In the genomic region with DNA sequence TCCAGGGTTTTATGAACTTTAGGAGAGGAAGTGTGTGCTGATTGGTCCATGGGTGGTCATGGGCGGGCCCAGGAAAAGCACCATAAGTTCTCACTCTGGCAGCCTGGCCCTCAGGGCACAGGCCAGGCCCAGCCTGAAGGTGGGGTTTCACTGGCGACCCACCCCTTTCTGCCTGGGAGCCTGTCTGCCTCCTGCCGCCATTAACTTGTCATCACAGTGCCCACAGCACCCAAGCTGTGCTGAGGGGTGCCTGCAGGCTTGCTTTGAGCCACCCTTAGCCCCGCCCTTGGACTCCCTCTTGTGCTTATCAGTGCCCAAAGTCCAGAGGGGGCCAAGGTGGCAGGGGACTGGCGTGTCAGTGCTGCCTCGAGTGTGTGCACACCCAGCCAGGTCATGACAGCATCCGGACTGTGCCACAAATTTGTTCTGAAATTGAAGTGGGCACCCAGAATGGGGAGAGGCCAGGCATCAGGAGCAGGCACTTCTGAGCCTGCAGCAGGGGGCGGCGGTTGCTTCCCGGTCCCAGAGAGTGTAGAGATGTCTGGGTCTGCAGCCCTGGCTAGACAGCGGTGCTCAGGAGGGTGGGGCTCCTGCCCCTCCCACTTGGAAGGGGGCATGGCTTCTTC, we compare ENCODE assay signal across 19 cellular contexts.
"Had no signal": no experiment of that assay in that cellular context is flagged by ENCODE, and none has a peak within 500 bp of the region (broad histone marks: within the 10 kb centered on the region; RNA-seq: fewer than 3 reads in every experiment).

No MANE protein-coding gene starts in this region.

- ATAC-seq: body of pancreas, left ventricle myocardium superior had no signal

- H3K4me1 ChIP-seq: adrenal gland, body of pancreas, esophagus squamous epithelium, right atrium auricular region, suprapubic skin had no signal

- H3K9me3 ChIP-seq: body of pancreas, esophagus squamous epithelium, right atrium auricular region had no signal

- DNase-seq: activated CD4-positive, alpha-beta T cell treated with anti-CD3 and anti-CD28 coated beads, Interleukin-2, amount 50 U/mL, for 48 hours; activated effector memory CD4-positive, alpha-beta T cell treated with Interleukin-2 at 50 U/mL for 16 hours; activated T-cell treated with anti-CD3 and anti-CD28 coated beads, Interleukin-2, amount 50 U/mL, for 1 hour; adrenal gland; body of pancreas; effector CD8-positive, alpha-beta T cell; esophagus squamous epithelium; glutamatergic neuron; hypothalamus; left ventricle myocardium superior; mesendoderm; natural killer cell; stimulated activated CD4-positive, alpha-beta T cell treated with anti-CD3 and anti-CD28 coated beads, Interleukin-4, amount 100 ng/mL, for 4 hours; stimulated activated CD8-positive, alpha-beta memory T cell treated with anti-CD3 and anti-CD28 coated beads, Interleukin-4, amount 100 ng/mL, for 48 hours; T-helper 1 cell had no signal

- H3K4me2 ChIP-seq: smooth muscle cell had no signal

- H3K27ac ChIP-seq: adrenal gland, body of pancreas, esophagus squamous epithelium, right atrium auricular region, suprapubic skin, VCaP had no signal

- H3K27me3 ChIP-seq: adrenal gland, body of pancreas, esophagus squamous epithelium, right atrium auricular region, suprapubic skin had no signal

- H3K36me3 ChIP-seq: adrenal gland, esophagus squamous epithelium, right atrium auricular region, suprapubic skin had no signal

- H3K4me3 ChIP-seq: adrenal gland, body of pancreas, esophagus squamous epithelium, right atrium auricular region, smooth muscle cell, suprapubic skin had no signal
